14 cellular contexts compared by ENCODE assay signal in genomic region chr14:23376477-23377200, GRCh38. TPM values are rescaled to one million over a fixed set of nuclear protein-coding genes. Genes with fewer than 3 reads are reported as not detected.
DNase-seq lines count a peak whose midpoint lies in the region; ATAC-seq and TF ChIP-seq lines count a peak whose summit lies in the region.
"Had no signal": no experiment of that assay in that cellular context is flagged by ENCODE, and none has a peak within 500 bp of the region (broad histone marks: within the 10 kb centered on the region; RNA-seq: fewer than 3 reads in every experiment).

A gene with protein sequence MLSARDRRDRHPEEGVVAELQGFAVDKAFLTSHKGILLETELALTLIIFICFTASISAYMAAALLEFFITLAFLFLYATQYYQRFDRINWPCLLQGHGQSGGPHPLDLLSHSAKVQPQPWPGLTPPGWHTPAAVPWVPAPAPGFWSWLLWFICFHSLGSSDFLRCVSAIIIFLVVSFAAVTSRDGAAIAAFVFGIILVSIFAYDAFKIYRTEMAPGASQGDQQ (plus strand): TSS chr14:23377046. CDS start chr14:23377252, 206 bp downstream.

- peak within 1 kb of the TSS; percentile 20 to 45 (median 34) for H3K27ac ChIP-seq in esophagus muscularis mucosa (replicated peaks in 1 of 4)
- peak within 1 kb of the TSS; percentile 10 to 24 for H3K27ac ChIP-seq in uterus
- H3K27ac ChIP-seq in body of pancreas: no peak within 1 kb of the TSS
- H3K27ac ChIP-seq: epithelial cell of prostate, Peyer's patch had no signal

- peaks cover 0 to 13% (median 0%) of the 10 kb centered on the region in 4 donors for H3K36me3 ChIP-seq in esophagus muscularis mucosa
- H3K36me3 ChIP-seq in uterus: no peaks in the 10 kb centered on the region
- H3K36me3 ChIP-seq in body of pancreas (replicated peaks in 1 of 2; ENCODE audit: insufficient read depth in 1 of 2, low read depth in 2 of 2): no peaks in the 10 kb centered on the region
- H3K36me3 ChIP-seq: HAP-1, Peyer's patch had no signal

- H3K4me1 ChIP-seq in esophagus muscularis mucosa (peaks cover 0 to 23% (median 15%) of the 10 kb centered on the region in 4 donors), uterus (no peaks in the 10 kb centered on the region), body of pancreas (peaks cover 6% of the 10 kb centered on the region)
- H3K4me1 ChIP-seq: HAP-1 had no signal

- H3K27me3 ChIP-seq in esophagus muscularis mucosa: peaks cover 0 to 16% (median 0%) of the 10 kb centered on the region in 4 donors
- H3K27me3 ChIP-seq in uterus: no peaks in the 10 kb centered on the region
- no peaks in the 10 kb centered on the region for H3K27me3 ChIP-seq in body of pancreas
- H3K27me3 ChIP-seq: Peyer's patch had no signal

- peaks cover 6% of the 10 kb centered on the region for H3K4me1 Mint-ChIP-seq in activated naive CD4-positive, alpha-beta T cell treated with anti-CD3 and anti-CD28 coated beads, Interleukin-2, amount 10 ng/mL, durations not matched to agents 7 days and 5 days
- H3K4me1 Mint-ChIP-seq: activated CD4-positive, alpha-beta T cell treated with anti-CD3 and anti-CD28 coated beads, Interleukin-2, amount 10 ng/mL, durations not matched to agents 24 days and 14 days had no signal

- H3K9me3 ChIP-seq in esophagus muscularis mucosa (no peaks in the 10 kb centered on the region), uterus (no peaks in the 10 kb centered on the region), body of pancreas (no peaks in the 10 kb centered on the region)
- H3K9me3 ChIP-seq: HAP-1, Peyer's patch had no signal

- no peaks in the 10 kb centered on the region for H3K36me3 Mint-ChIP-seq in activated naive CD4-positive, alpha-beta T cell treated with anti-CD3 and anti-CD28 coated beads, Interleukin-2, amount 10 ng/mL, durations not matched to agents 7 days and 5 days
- no peaks in the 10 kb centered on the region for H3K36me3 Mint-ChIP-seq in activated naive CD4-positive, alpha-beta T cell treated with anti-CD3 and anti-CD28 coated beads, Interleukin-2, amount 50 U/mL, for 72 hours
- H3K36me3 Mint-ChIP-seq: activated naive CD8-positive, alpha-beta T cell treated with anti-CD3 and anti-CD28 coated beads for 36 hours had no signal

- H3K4me3 ChIP-seq in esophagus muscularis mucosa (peak within 1 kb of the TSS; percentile 5 to 34 (median 26)), uterus (peak within 1 kb of the TSS in 1 of 2 donors; percentile 3), body of pancreas (no peak within 1 kb of the TSS)
- H3K4me3 ChIP-seq: HAP-1, Peyer's patch had no signal

- no peak for DNase-seq in activated naive CD4-positive, alpha-beta T cell treated with anti-CD3 and anti-CD28 coated beads, Interleukin-2, amount 10 ng/mL, durations not matched to agents 7 days and 5 days
- no peak for DNase-seq in activated naive CD4-positive, alpha-beta T cell treated with anti-CD3 and anti-CD28 coated beads, Interleukin-2, amount 50 U/mL, for 72 hours (ENCODE audit: low spot score in 2 of 2)
- DNase-seq in esophagus muscularis mucosa (ENCODE audit: extremely low spot score) (no peak), midbrain (lab: John Stamatoyannopoulos, UW) (peak; percentile 94), uterus (no peak), AG08396 (ENCODE audit: low spot score) (no peak), body of pancreas (no peak), CD1c-positive myeloid dendritic cell (ENCODE audit: extremely low spot score) (no peak)
- DNase-seq: activated CD4-positive, alpha-beta T cell treated with anti-CD3 and anti-CD28 coated beads, Interleukin-2, amount 10 ng/mL, durations not matched to agents 24 days and 14 days; activated naive CD8-positive, alpha-beta T cell treated with anti-CD3 and anti-CD28 coated beads for 36 hours had no signal

- TF ChIP-seq CTCF in esophagus muscularis mucosa (IDR thresholded peaks at IDR 0.05) (no peak), uterus (IDR thresholded peaks at IDR 0.05) (no peak), body of pancreas (IDR thresholded peaks at IDR 0.05) (no peak)

- CTCF ChIA-PET in activated naive CD4-positive, alpha-beta T cell treated with anti-CD3 and anti-CD28 coated beads, Interleukin-2, amount 10 ng/mL, durations not matched to agents 7 days and 5 days (lab: Charles Lee): interaction anchor here (1.0 to 1.6 kb wide), 4 partner anchors 9 to 55 kb away, joined by 3 to 4 read pairs (median 4); partner anchors contain the start of gene PABPN1

- no peak for ATAC-seq in activated naive CD4-positive, alpha-beta T cell treated with anti-CD3 and anti-CD28 coated beads, Interleukin-2, amount 50 U/mL, for 72 hours
- no peak for ATAC-seq in body of pancreas

- WGBS in esophagus muscularis mucosa: 40% methylated on average over 13 of the region's 13 CpGs
- WGBS in body of pancreas, 2 donors: 59 to 65% methylated on average over 13 of the region's 13 CpGs

- H3K4me3 Mint-ChIP-seq in activated naive CD4-positive, alpha-beta T cell treated with anti-CD3 and anti-CD28 coated beads, Interleukin-2, amount 10 ng/mL, durations not matched to agents 7 days and 5 days: no peak within 1 kb of the TSS
- H3K4me3 Mint-ChIP-seq: activated CD4-positive, alpha-beta T cell treated with anti-CD3 and anti-CD28 coated beads, Interleukin-2, amount 10 ng/mL, durations not matched to agents 24 days and 14 days; activated naive CD8-positive, alpha-beta T cell treated with anti-CD3 and anti-CD28 coated beads for 36 hours had no signal

- no peak for TF ChIP-seq POLR2A in esophagus muscularis mucosa (IDR thresholded peaks at IDR 0.05; ENCODE audit: low read depth)
- TF ChIP-seq POLR2A in uterus (IDR thresholded peaks at IDR 0.05): no peak
- no peak for TF ChIP-seq POLR2A in body of pancreas (IDR thresholded peaks at IDR 0.05)

- H3K27me3 Mint-ChIP-seq in activated naive CD4-positive, alpha-beta T cell treated with anti-CD3 and anti-CD28 coated beads, Interleukin-2, amount 10 ng/mL, durations not matched to agents 7 days and 5 days: peaks cover 47% of the 10 kb centered on the region

- no peaks in the 10 kb centered on the region for H3K9me3 Mint-ChIP-seq in activated naive CD4-positive, alpha-beta T cell treated with anti-CD3 and anti-CD28 coated beads, Interleukin-2, amount 10 ng/mL, durations not matched to agents 7 days and 5 days
- no peaks in the 10 kb centered on the region for H3K9me3 Mint-ChIP-seq in activated naive CD4-positive, alpha-beta T cell treated with anti-CD3 and anti-CD28 coated beads, Interleukin-2, amount 50 U/mL, for 72 hours
- H3K9me3 Mint-ChIP-seq: activated CD4-positive, alpha-beta T cell treated with anti-CD3 and anti-CD28 coated beads, Interleukin-2, amount 10 ng/mL, durations not matched to agents 24 days and 14 days; activated naive CD8-positive, alpha-beta T cell treated with anti-CD3 and anti-CD28 coated beads for 36 hours had no signal

- peak within 1 kb of the TSS; percentile 26 for H3K27ac Mint-ChIP-seq in activated naive CD4-positive, alpha-beta T cell treated with anti-CD3 and anti-CD28 coated beads, Interleukin-2, amount 10 ng/mL, durations not matched to agents 7 days and 5 days
- peak within 1 kb of the TSS in 1 of 2 donors; percentile 69 for H3K27ac Mint-ChIP-seq in activated naive CD4-positive, alpha-beta T cell treated with anti-CD3 and anti-CD28 coated beads, Interleukin-2, amount 50 U/mL, for 72 hours
- H3K27ac Mint-ChIP-seq: activated CD4-positive, alpha-beta T cell treated with anti-CD3 and anti-CD28 coated beads, Interleukin-2, amount 10 ng/mL, durations not matched to agents 24 days and 14 days; activated naive CD8-positive, alpha-beta T cell treated with anti-CD3 and anti-CD28 coated beads for 36 hours had no signal

- TF ChIP-seq EP300 in esophagus muscularis mucosa (IDR thresholded peaks at IDR 0.05): no peak

- intact Hi-C loops in esophagus muscularis mucosa (cut with DNase I): no loop called here
- intact Hi-C loops in uterus (cut with DNase I; ENCODE audit: low total_unique reads): loop anchor here (5.0 kb wide), 1 partner anchor 49 kb away; no protein-coding TSS in a partner anchor
- intact Hi-C loops in body of pancreas (cut with DNase I): loop anchor here (10.0 kb wide), 1 partner anchor 112 kb away; no protein-coding TSS in a partner anchor

RNA-seq across cellular contexts. Expression of the gene that starts here (rescaled TPM):
- not detected for total RNA-seq in activated naive CD4-positive, alpha-beta T cell treated with anti-CD3 and anti-CD28 coated beads, Interleukin-2, amount 50 U/mL, for 72 hours
- total RNA-seq in esophagus muscularis mucosa (1 to 10 TPM in 3 of 4 donors, under 1 TPM in 1; 0.78 to 2.9 (median 1.9) TPM), uterus (10 to 100 TPM in 1 of 4 donors, 1 to 10 TPM in 2, not detected in 1; 1.3 to 14.9 (median 6.5) TPM), body of pancreas (not detected)
- total RNA-seq: activated CD4-positive, alpha-beta T cell treated with anti-CD3 and anti-CD28 coated beads, Interleukin-2, amount 10 ng/mL, durations not matched to agents 24 days and 14 days; activated naive CD8-positive, alpha-beta T cell treated with anti-CD3 and anti-CD28 coated beads for 36 hours; Peyer's patch; pulmonary artery endothelial cell had no signal

Comparison
In these comparisons a context has a peak if more than half of its experiments do, and no peak if none do; other contexts are left out.
1. H3K27ac ChIP-seq: peak in esophagus muscularis mucosa (4 of 4) and uterus (2 of 2); none in body of pancreas (0 of 4).
2. H3K4me3 ChIP-seq: peak in esophagus muscularis mucosa (4 of 4); none in body of pancreas (0 of 2).